9 cellular contexts compared by ENCODE assay signal in the genomic region with DNA sequence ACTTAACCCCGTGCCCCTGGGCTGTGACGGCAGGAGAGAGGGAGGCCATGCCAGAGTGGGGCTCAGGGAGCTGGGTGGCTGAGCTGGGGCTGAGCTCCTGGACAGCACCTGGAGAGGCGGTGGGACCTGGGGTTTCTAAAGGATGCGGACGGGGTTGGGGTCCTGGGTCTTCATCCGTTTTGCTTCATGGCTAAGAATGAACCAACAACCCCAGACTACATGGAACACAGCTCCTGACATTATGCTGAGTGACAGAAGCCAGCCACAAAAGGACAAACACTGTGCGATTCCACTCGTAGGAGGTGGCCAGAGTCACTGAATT.
DNase-seq lines count a peak whose midpoint lies in the region; ATAC-seq and TF ChIP-seq lines count a peak whose summit lies in the region.
"Had no signal": no experiment of that assay in that cellular context is flagged by ENCODE, and none has a peak within 500 bp of the region (broad histone marks: within the 10 kb centered on the region; RNA-seq: fewer than 3 reads in every experiment).

No MANE protein-coding gene starts in this region.

- ATAC-seq in CD4-positive, alpha-beta T cell (ENCODE audit: poor library complexity): no peak
- ATAC-seq in right cardiac atrium: no peak

- 36% methylated on average over 8 of the region's 8 CpGs for WGBS in right cardiac atrium
- 54 to 56% methylated on average over 8 of the region's 8 CpGs for WGBS in sigmoid colon, 2 donors

- TF ChIP-seq CTCF in CD4-positive, alpha-beta T cell (IDR thresholded peaks at IDR 0.05): no peak
- TF ChIP-seq CTCF in sigmoid colon (IDR thresholded peaks at IDR 0.05): no peak

- H3K36me3 ChIP-seq in SK-N-MC (ENCODE audit: insufficient read depth, low read length) (no peaks in the 10 kb centered on the region), sigmoid colon (no peaks in the 10 kb centered on the region), Karpas-422 (ENCODE audit: insufficient read depth, low read length) (no peaks in the 10 kb centered on the region)

- CTCF ChIA-PET in CD4-positive, alpha-beta T cell (lab: Charles Lee): no interaction called here
- CTCF ChIA-PET in activated naive CD4-positive, alpha-beta T cell treated with anti-CD3 and anti-CD28 coated beads, Interleukin-2, amount 10 ng/mL, durations not matched to agents 7 days and 5 days (lab: Charles Lee): no interaction called here

- POLR2A ChIA-PET in CD4-positive, alpha-beta T cell (lab: Charles Lee): no interaction called here

- H3K9me2 ChIP-seq in Karpas-422 (replicated peaks; ENCODE audit: insufficient read depth, low read length): no peaks in the 10 kb centered on the region

- peak overlapping the region; percentile 61 for H3K4me3 ChIP-seq in SK-N-MC
- H3K4me3 ChIP-seq in right cardiac atrium (ENCODE audit: low read length): no peak overlapping the region
- H3K4me3 ChIP-seq in sigmoid colon: no peak overlapping the region
- H3K4me3 ChIP-seq in Karpas-422 (ENCODE audit: low read length): no peak overlapping the region

- peaks cover 47% of the 10 kb centered on the region for H3K4me1 Mint-ChIP-seq in CD4-positive, alpha-beta T cell (ENCODE audit: low read depth)
- H3K4me1 Mint-ChIP-seq in activated naive CD4-positive, alpha-beta T cell treated with anti-CD3 and anti-CD28 coated beads, Interleukin-2, amount 10 ng/mL, durations not matched to agents 7 days and 5 days: no peaks in the 10 kb centered on the region

- intact Hi-C loops in CD4-positive, alpha-beta T cell (cut with DNase I, micrococcal nuclease): no loop called here
- intact Hi-C loops in right cardiac atrium (cut with DNase I): no loop called here
- intact Hi-C loops in sigmoid colon (cut with DNase I): no loop called here

- no peak overlapping the region for H2AFZ ChIP-seq in Karpas-422 (ENCODE audit: low read length)

- H3K9me3 Mint-ChIP-seq in CD4-positive, alpha-beta T cell: no peaks in the 10 kb centered on the region
- no peaks in the 10 kb centered on the region for H3K9me3 Mint-ChIP-seq in activated naive CD4-positive, alpha-beta T cell treated with anti-CD3 and anti-CD28 coated beads, Interleukin-2, amount 10 ng/mL, durations not matched to agents 7 days and 5 days
- H3K9me3 Mint-ChIP-seq: neural crest cell had no signal

- no peak overlapping the region for H3K27ac ChIP-seq in CD4-positive, alpha-beta T cell (ENCODE audit: low read depth, low read length)
- peak overlapping the region; percentile 68 for H3K27ac ChIP-seq in SK-N-MC
- peak overlapping the region; percentile 26 for H3K27ac ChIP-seq in right cardiac atrium (ENCODE audit: low read length)
- peak overlapping the region; percentile 83 to 99 (median 92) for H3K27ac ChIP-seq in sigmoid colon
- no peak overlapping the region for H3K27ac ChIP-seq in Karpas-422 (ENCODE audit: low read length)

- TF ChIP-seq EP300 in sigmoid colon (IDR thresholded peaks at IDR 0.05): no peak

- H3K27me3 Mint-ChIP-seq in CD4-positive, alpha-beta T cell: no peaks in the 10 kb centered on the region
- H3K27me3 Mint-ChIP-seq in activated naive CD4-positive, alpha-beta T cell treated with anti-CD3 and anti-CD28 coated beads, Interleukin-2, amount 10 ng/mL, durations not matched to agents 7 days and 5 days: no peaks in the 10 kb centered on the region

- no peaks in the 10 kb centered on the region for H3K9me3 ChIP-seq in CD4-positive, alpha-beta T cell (ENCODE audit: control insufficient read depth, low read length)
- no peaks in the 10 kb centered on the region for H3K9me3 ChIP-seq in SK-N-MC (ENCODE audit: low read depth, low read length)
- H3K9me3 ChIP-seq in right cardiac atrium (ENCODE audit: control insufficient read depth, low read length): no peaks in the 10 kb centered on the region
- no peaks in the 10 kb centered on the region for H3K9me3 ChIP-seq in sigmoid colon
- H3K9me3 ChIP-seq in Karpas-422 (ENCODE audit: low read length): no peaks in the 10 kb centered on the region

- H3K4me1 ChIP-seq in right cardiac atrium (ENCODE audit: control insufficient read depth, insufficient read depth, low read length) (peaks cover 33% of the 10 kb centered on the region), sigmoid colon (peaks cover 0 to 93% (median 89%) of the 10 kb centered on the region in 4 donors), Karpas-422 (ENCODE audit: low read length) (peaks cover 26% of the 10 kb centered on the region)

- H4K20me1 ChIP-seq in Karpas-422 (ENCODE audit: insufficient read depth, low read depth, low read length): peaks cover 92% of the 10 kb centered on the region

- H3K27ac Mint-ChIP-seq in CD4-positive, alpha-beta T cell: no peak overlapping the region
- H3K27ac Mint-ChIP-seq in activated naive CD4-positive, alpha-beta T cell treated with anti-CD3 and anti-CD28 coated beads, Interleukin-2, amount 10 ng/mL, durations not matched to agents 7 days and 5 days: no peak overlapping the region

- no peak for DNase-seq in CD4-positive, alpha-beta T cell
- DNase-seq in SK-N-MC (ENCODE audit: low read depth, low spot score): no peak
- DNase-seq in right cardiac atrium: no peak
- DNase-seq in sigmoid colon: no peak
- DNase-seq in activated CD4-positive, alpha-beta T cell treated with anti-CD3 and anti-CD28 coated beads, Interleukin-2, amount 50 U/mL, for 1 hour: no peak
- DNase-seq in activated naive CD4-positive, alpha-beta T cell treated with anti-CD3 and anti-CD28 coated beads, Interleukin-2, amount 10 ng/mL, durations not matched to agents 7 days and 5 days: no peak
- DNase-seq in Karpas-422: no peak
- no peak for DNase-seq in DMS153 treated with DMSO at 0.1 percent for 48 hours (lab: John Stamatoyannopoulos, UW; ENCODE audit: unreplicated experiment)

- no peak for TF ChIP-seq POLR2A in sigmoid colon (IDR thresholded peaks at IDR 0.05)

- H3K79me2 ChIP-seq in Karpas-422 (ENCODE audit: low read length): peaks cover 100% of the 10 kb centered on the region

- H3K9ac ChIP-seq in SK-N-MC (ENCODE audit: insufficient read length): no peak overlapping the region
- no peak overlapping the region for H3K9ac ChIP-seq in Karpas-422 (ENCODE audit: low read length)

- H3K4me3 Mint-ChIP-seq in CD4-positive, alpha-beta T cell: peak overlapping the region; percentile 45
- no peak overlapping the region for H3K4me3 Mint-ChIP-seq in activated naive CD4-positive, alpha-beta T cell treated with anti-CD3 and anti-CD28 coated beads, Interleukin-2, amount 10 ng/mL, durations not matched to agents 7 days and 5 days
- H3K4me3 Mint-ChIP-seq: neural crest cell had no signal

- no peak overlapping the region for H3K4me2 ChIP-seq in Karpas-422 (ENCODE audit: low read depth, low read length, poor library complexity, severe bottlenecking)

- no peaks in the 10 kb centered on the region for H3K27me3 ChIP-seq in CD4-positive, alpha-beta T cell (ENCODE audit: control insufficient read depth, insufficient read depth, low read length)
- H3K27me3 ChIP-seq in right cardiac atrium (ENCODE audit: control insufficient read depth, insufficient read depth): no peaks in the 10 kb centered on the region
- no peaks in the 10 kb centered on the region for H3K27me3 ChIP-seq in sigmoid colon
- H3K27me3 ChIP-seq in Karpas-422 (ENCODE audit: low read length): no peaks in the 10 kb centered on the region

- no peaks in the 10 kb centered on the region for H3K36me3 Mint-ChIP-seq in CD4-positive, alpha-beta T cell (ENCODE audit: low read depth)
- H3K36me3 Mint-ChIP-seq in activated naive CD4-positive, alpha-beta T cell treated with anti-CD3 and anti-CD28 coated beads, Interleukin-2, amount 10 ng/mL, durations not matched to agents 7 days and 5 days: no peaks in the 10 kb centered on the region

Comparison
In these comparisons a context has a peak if more than half of its experiments do, and no peak if none do; other contexts are left out.
1. H3K27ac ChIP-seq: peak in SK-N-MC (single experiment), right cardiac atrium (single experiment) and sigmoid colon (4 of 4); none in CD4-positive, alpha-beta T cell (single experiment) and Karpas-422 (single experiment).